In genomic region chr11:189843-190311, GRCh38 we compare ENCODE assay signal across 11 cellular contexts. TPM values are rescaled to one million over a fixed set of nuclear protein-coding genes. Genes with fewer than 3 reads are reported as not detected.
A peak's percentile ranks its signal among the peaks of the same experiment; 100 is the strongest.
DNase-seq lines count a peak whose midpoint lies in the region; ATAC-seq and TF ChIP-seq lines count a peak whose summit lies in the region.
"Not testable (repeated sequence)": the region's sequence is repeated elsewhere in the genome, so short reads cannot be mapped to it uniquely, and the experiment has no call there.
"Had no signal": no experiment of that assay in that cellular context is flagged by ENCODE, and none has a peak within 500 bp of the region (broad histone marks: within the 10 kb centered on the region; RNA-seq: fewer than 3 reads in every experiment).

No MANE protein-coding gene starts in this region.

- not testable (repeated sequence) for TF ChIP-seq EP300 in upper lobe of left lung (IDR thresholded peaks at IDR 0.05)

- not testable (repeated sequence) for H3K4me1 ChIP-seq in Panc1 (ENCODE audit: control insufficient read depth, insufficient read depth, low read length); upper lobe of left lung

- TF ChIP-seq CTCF in Panc1 (IDR thresholded peaks at IDR 0.05); nephron progenitor cell (IDR thresholded peaks at IDR 0.05): not testable (repeated sequence)
- peak; percentile 1 for TF ChIP-seq CTCF in fibroblast of pulmonary artery (IDR thresholded peaks at IDR 0.05; ENCODE audit: low read length, missing control alignments)
- TF ChIP-seq CTCF in upper lobe of left lung (IDR thresholded peaks at IDR 0.05), result peak in 2 of 6 experiments; percentile 6 to 28

- TF ChIP-seq POLR2A in upper lobe of left lung (IDR thresholded peaks at IDR 0.05), result not testable (repeated sequence)

- WGBS in upper lobe of left lung, 2 donors, result 60% methylated on average over 6 of the region's 25 CpGs; no CpG with 5 or more reads in 1 of the 2 donors

- H3K9me3 Mint-ChIP-seq in nephron progenitor cell, result not testable (repeated sequence)

- not testable (repeated sequence) for H3K4me3 ChIP-seq in Panc1 (ENCODE audit: low read depth in 2 of 2, low read length in 2 of 2); fibroblast of pulmonary artery (replicated peaks; ENCODE audit: low read depth, low read length); upper lobe of left lung

- not testable (repeated sequence) for H3K36me3 ChIP-seq in Panc1 (ENCODE audit: control insufficient read depth, insufficient read depth, low read length); upper lobe of left lung

- not testable (repeated sequence) for H3K4me1 Mint-ChIP-seq in nephron progenitor cell

- in situ Hi-C loops in Panc1 (cut with HindIII; ENCODE audit: low pct_unique_long_range_greater_than_20kb, low sequenced_read_pairs), result not testable (repeated sequence)

- not testable (repeated sequence) for H3K36me3 Mint-ChIP-seq in nephron progenitor cell (ENCODE audit: low read depth)

- not testable (repeated sequence) for H3K27ac ChIP-seq in Panc1 (ENCODE audit: low read length); upper lobe of left lung

- CTCF ChIA-PET in Panc1 (lab: Charles Lee), result not testable (repeated sequence)

- H3K4me3 Mint-ChIP-seq in nephron progenitor cell, result not testable (repeated sequence)

- H3K9me3 ChIP-seq in Panc1 (ENCODE audit: control insufficient read depth, insufficient read depth, low read depth, low read length); upper lobe of left lung: not testable (repeated sequence)

- not testable (repeated sequence) for H3K27me3 ChIP-seq in Panc1 (ENCODE audit: control insufficient read depth, insufficient read depth, low read length); upper lobe of left lung

- intact Hi-C loops in Panc1 (cut with micrococcal nuclease; ENCODE audit: unreplicated experiment), result not testable (repeated sequence)

- not testable (repeated sequence) for H3K27me3 Mint-ChIP-seq in nephron progenitor cell (ENCODE audit: low read depth, poor library complexity)

- POLR2A ChIA-PET in Panc1 (lab: Charles Lee), result not testable (repeated sequence)

- BruUV-seq in Panc1 (replicated peaks; lab: Mats Ljungman, UMichigan), result not testable (repeated sequence)

- DNase-seq in Panc1 (ENCODE audit: low read depth, low spot score); fibroblast of pulmonary artery (ENCODE audit: low read depth): not testable (repeated sequence)
- DNase-seq in activated T-cell treated with anti-CD3 and anti-CD28 coated beads, Interleukin-2, amount 50 U/mL, for 48 hours, result peak; percentile 61 to 73
- peak; percentile 2 for DNase-seq in nephron progenitor cell
- DNase-seq in upper lobe of left lung, result peak; percentile 26 to 83

- ATAC-seq in GM18520 (IDR thresholded peaks at IDR 0.05; ENCODE audit: unreplicated experiment), result peak; percentile 62
- peak; percentile 65 for ATAC-seq in GM21723 (IDR thresholded peaks at IDR 0.05; ENCODE audit: unreplicated experiment)
- ATAC-seq in HG03135 (IDR thresholded peaks at IDR 0.05; ENCODE audit: unreplicated experiment), result peak; percentile 80
- peak; percentile 40; the same call in 1 of the 2 replicates for ATAC-seq in Panc1
- peak; percentile 75 to 92 for ATAC-seq in upper lobe of left lung (ENCODE audit: low FRiP score in 2 of 2)

- not testable (repeated sequence) for H3K27ac Mint-ChIP-seq in nephron progenitor cell

RNA-seq across cellular contexts. Expression of gene SCGB1C1, which starts 3.0 kb away (rescaled TPM):
- total RNA-seq in Panc1 (2021; ENCODE audit: unreplicated experiment), result not detected
- polyA plus RNA-seq in Panc1 (2012; ENCODE audit: insufficient read length), result not detected
- total RNA-seq in upper lobe of left lung, result not detected
- total RNA-seq: Caco-2, dermis blood vessel endothelial cell, mammary epithelial cell had no signal
- polyA plus RNA-seq: mammary epithelial cell had no signal

RNA-seq across cellular contexts. Expression of gene BET1L, which starts 17.3 kb away (rescaled TPM):
- total RNA-seq in Panc1 (2021; ENCODE audit: unreplicated experiment) (89.0 TPM), upper lobe of left lung (10 to 100 TPM; 24.3 to 70.1 (median 39.0) TPM)
- polyA plus RNA-seq in Panc1 (2012; ENCODE audit: insufficient read length), result 78.9 TPM

RNA-seq across cellular contexts. Expression of gene RIC8A, which starts 17.6 kb away (rescaled TPM):
- total RNA-seq in Panc1 (2021; ENCODE audit: unreplicated experiment) (264 TPM), upper lobe of left lung (100 to 1,000 TPM in 4 of 6 donors, 10 to 100 TPM in 2; 65.9 to 135 (median 105) TPM)
- 259 TPM for polyA plus RNA-seq in Panc1 (2012; ENCODE audit: insufficient read length)

RNA-seq across cellular contexts. Expression of gene SIRT3, which starts 46.3 kb away (rescaled TPM):
- total RNA-seq in Panc1 (2021; ENCODE audit: unreplicated experiment) (37.5 TPM), upper lobe of left lung (10 to 100 TPM; 11.7 to 37.6 (median 24.0) TPM)
- polyA plus RNA-seq in Panc1 (2012; ENCODE audit: insufficient read length), result 56.2 TPM

RNA-seq across cellular contexts. Expression of gene PSMD13, which starts 46.9 kb away (rescaled TPM):
- total RNA-seq in Panc1 (2021; ENCODE audit: unreplicated experiment) (271 TPM), upper lobe of left lung (100 to 1,000 TPM in 4 of 6 donors, 10 to 100 TPM in 2; 85.2 to 113 (median 106) TPM)
- polyA plus RNA-seq in Panc1 (2012; ENCODE audit: insufficient read length), result 202 TPM
